In the genomic region with DNA sequence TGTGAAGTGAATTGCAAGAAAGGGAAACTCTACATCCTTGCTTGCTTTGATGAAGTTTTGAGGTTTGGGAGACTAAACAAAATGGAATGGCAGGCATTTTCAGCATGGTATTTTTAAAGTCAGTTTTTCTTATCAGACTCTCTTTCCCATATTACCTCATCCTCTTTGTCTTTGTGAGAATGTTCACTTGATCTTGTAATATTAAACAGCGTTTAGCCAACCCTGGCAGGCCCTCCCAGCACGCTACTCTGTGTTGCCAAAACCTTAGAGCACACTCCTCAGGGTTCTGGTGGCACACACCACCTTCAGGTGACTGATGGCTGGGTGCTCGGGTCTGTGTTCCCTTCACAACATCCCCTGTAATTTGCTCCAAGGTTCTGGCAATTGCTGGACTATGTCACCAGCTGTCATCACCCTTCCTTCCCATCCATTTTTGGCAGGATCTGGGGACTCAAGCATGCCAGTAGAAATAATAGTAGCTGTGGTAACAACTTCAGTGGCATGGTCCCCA, we compare ENCODE assay signal across 12 cellular contexts.
DNase-seq lines count a peak whose midpoint lies in the region; ATAC-seq, FAIRE-seq and TF ChIP-seq lines count a peak whose summit lies in the region.
"Had no signal": no experiment of that assay in that cellular context is flagged by ENCODE, and none has a peak within 500 bp of the region (broad histone marks: within the 10 kb centered on the region; RNA-seq: fewer than 3 reads in every experiment).

No MANE protein-coding gene starts in this region.

- intact Hi-C loops in Right ventricle myocardium inferior (cut with DNase I) (loop anchor here (5.0 kb wide), 1 partner anchor 33 kb away; no protein-coding TSS in a partner anchor), cardiac septum (cut with DNase I) (no loop called here), left ventricle myocardium inferior (cut with micrococcal nuclease) (no loop called here)

- peak overlapping the region; percentile 20 for H3K27ac ChIP-seq in left ventricle myocardium inferior (replicated peaks)
- H3K27ac ChIP-seq: testis had no signal

- no peak for TF ChIP-seq CTCF in left ventricle myocardium inferior (IDR thresholded peaks at IDR 0.05; ENCODE audit: borderline replicate concordance)

- no peak overlapping the region for H3K4me3 ChIP-seq in left ventricle myocardium inferior
- H3K4me3 ChIP-seq: testis had no signal

- H3K9me3 ChIP-seq in left ventricle myocardium inferior (replicated peaks) = peaks cover 25% of the 10 kb centered on the region
- H3K9me3 ChIP-seq: testis had no signal

- H3K27me3 ChIP-seq in left ventricle myocardium inferior (ENCODE audit: low read depth) = no peaks in the 10 kb centered on the region
- H3K27me3 ChIP-seq: testis had no signal

- H3K4me1 ChIP-seq in left ventricle myocardium inferior = peaks cover 20% of the 10 kb centered on the region
- H3K4me1 ChIP-seq: testis had no signal

- DNase-seq in Right ventricle myocardium inferior (ENCODE audit: missing footprints) = no peak
- DNase-seq in cardiac septum (ENCODE audit: low spot score) = no peak
- peak; percentile 91 for DNase-seq in astrocyte of the hippocampus (ENCODE audit: low read depth, low spot score)
- DNase-seq in left ventricle myocardium inferior = peak; percentile 47
- DNase-seq in urothelium cell line (ENCODE audit: low spot score) = peak; percentile 25
- no peak for DNase-seq in Kasumi-1 (lab: John Stamatoyannopoulos, UW)
- no peak for DNase-seq in HPDE6-E6E7 (ENCODE audit: extremely low spot score)
- no peak for DNase-seq in T1000 (lab: John Stamatoyannopoulos, UW)
- DNase-seq: naive thymus-derived CD8-positive, alpha-beta T cell; stimulated activated CD4-positive, alpha-beta T cell treated with anti-CD3 and anti-CD28 coated beads, Interleukin-4, amount 100 ng/mL, for 24 hours; T-helper 9 cell; testis had no signal

- no peak for FAIRE-seq in urothelium cell line (lab: Jason Lieb, UNC)

- H3K36me3 ChIP-seq in left ventricle myocardium inferior = no peaks in the 10 kb centered on the region

- ATAC-seq in Right ventricle myocardium inferior = peak; percentile 95
- ATAC-seq: naive thymus-derived CD8-positive, alpha-beta T cell had no signal

Comparison
In these comparisons a context has a peak if more than half of its experiments do, and no peak if none do; other contexts are left out.
1. DNase-seq: peak in astrocyte of the hippocampus (single experiment), left ventricle myocardium inferior (single experiment) and urothelium cell line (single experiment); none in Right ventricle myocardium inferior (single experiment), cardiac septum (single experiment), Kasumi-1 (0 of 2), HPDE6-E6E7 (single experiment) and T1000 (single experiment).